ENCODE assay signal across 8 cellular contexts in genomic region chr3:20041197-20041780, GRCh38. TPM values are rescaled to one million over a fixed set of nuclear protein-coding genes. Genes with fewer than 3 reads are reported as not detected.
DNase-seq lines count a peak whose midpoint lies in the region; ATAC-seq and TF ChIP-seq lines count a peak whose summit lies in the region.

No MANE protein-coding gene starts in this region.

- peak overlapping the region; percentile 26 for H3K9ac ChIP-seq in HUES6 (ENCODE audit: low read length)

- TF ChIP-seq POLR2A in gastroesophageal sphincter (IDR thresholded peaks at IDR 0.05) (no peak), suprapubic skin (IDR thresholded peaks at IDR 0.05) (peak in 1 of 2 donors; percentile 22)

- H3K4me3 ChIP-seq in HUES6 (ENCODE audit: low read depth, low read length) = peak overlapping the region; percentile 89
- peak overlapping the region; percentile 44 to 69 for H3K4me3 ChIP-seq in gastroesophageal sphincter
- peak overlapping the region; percentile 80 to 98 for H3K4me3 ChIP-seq in neutrophil (ENCODE audit: low read depth in 1 of 2, low read length in 1 of 2)
- peak overlapping the region; percentile 92 for H3K4me3 ChIP-seq in suprapubic skin

- 0% methylated on average over 3 to 6 of the region's 28 CpGs for WGBS in gastroesophageal sphincter (ENCODE audit: low coverage in 1 of 2), 2 donors
- under 1% methylated on average over 18 of the region's 28 CpGs for WGBS in suprapubic skin

- H3K27me3 ChIP-seq in HUES6 (ENCODE audit: control insufficient read depth, insufficient read depth, low read length) = peaks cover 22% of the 10 kb centered on the region
- no peaks in the 10 kb centered on the region for H3K27me3 ChIP-seq in gastroesophageal sphincter
- H3K27me3 ChIP-seq in neutrophil = no peaks in the 10 kb centered on the region
- no peaks in the 10 kb centered on the region for H3K27me3 ChIP-seq in suprapubic skin

- ATAC-seq in GM21447 (IDR thresholded peaks at IDR 0.05; ENCODE audit: unreplicated experiment) (peak; percentile 51), gastroesophageal sphincter (peak; percentile 37)

- TF ChIP-seq EP300 in gastroesophageal sphincter (IDR thresholded peaks at IDR 0.05) = no peak
- TF ChIP-seq EP300 in suprapubic skin (IDR thresholded peaks at IDR 0.05) = no peak

- H3K9me3 ChIP-seq in HUES6 (ENCODE audit: control insufficient read depth, insufficient read depth, low read depth, low read length) = no peaks in the 10 kb centered on the region
- H3K9me3 ChIP-seq in gastroesophageal sphincter = no peaks in the 10 kb centered on the region
- no peaks in the 10 kb centered on the region for H3K9me3 ChIP-seq in neutrophil
- no peaks in the 10 kb centered on the region for H3K9me3 ChIP-seq in suprapubic skin

- H3K4me1 ChIP-seq in HUES6 (ENCODE audit: control insufficient read depth, insufficient read depth, low read length) = 0 out of 2 replicates have a peak, but pooled peaks cover 7% of the 10 kb centered on the region
- peaks cover 3 to 66% (median 17%) of the 10 kb centered on the region in 3 donors for H3K4me1 ChIP-seq in gastroesophageal sphincter
- peaks cover 33 to 39% of the 10 kb centered on the region in 2 experiments for H3K4me1 ChIP-seq in neutrophil (ENCODE audit: control insufficient read depth in 1 of 2, insufficient read depth in 1 of 2, low read depth in 1 of 2, low read length in 1 of 2)
- H3K4me1 ChIP-seq in suprapubic skin = peaks cover 52% of the 10 kb centered on the region

- H3K27ac ChIP-seq in HUES6 (ENCODE audit: low read depth, low read length) = no peak overlapping the region
- peak overlapping the region; percentile 77 to 99 (median 98) for H3K27ac ChIP-seq in gastroesophageal sphincter
- peak overlapping the region; percentile 89 for H3K27ac ChIP-seq in neutrophil
- H3K27ac ChIP-seq in suprapubic skin = peak overlapping the region; percentile 90

- no peaks in the 10 kb centered on the region for H3K36me3 ChIP-seq in HUES6 (ENCODE audit: control insufficient read depth, insufficient read depth, low read length)
- no peaks in the 10 kb centered on the region for H3K36me3 ChIP-seq in gastroesophageal sphincter
- H3K36me3 ChIP-seq in neutrophil = no peaks in the 10 kb centered on the region
- H3K36me3 ChIP-seq in suprapubic skin = no peaks in the 10 kb centered on the region

- DNase-seq in D341Med (ENCODE audit: low spot score) (peak; percentile 88), SHP77 (lab: John Stamatoyannopoulos, UW) (peak; percentile 34 to 81), suprapubic skin (ENCODE audit: low spot score in 2 of 2) (peak; percentile 92 to 93)
- DNase-seq in activated naive CD4-positive, alpha-beta T cell treated with Interleukin-2 at 50 U/mL for 16 hours = peak; percentile 82

- TF ChIP-seq CTCF in gastroesophageal sphincter (IDR thresholded peaks at IDR 0.05) (no peak), neutrophil (IDR thresholded peaks at IDR 0.05) (peak; percentile 17), suprapubic skin (IDR thresholded peaks at IDR 0.05) (no peak)

RNA-seq across cellular contexts. Expression of gene KAT2B, which starts 1.0 kb away (rescaled TPM):
- total RNA-seq in gastroesophageal sphincter (10 to 100 TPM; 30.8 to 57.3 (median 44.0) TPM), suprapubic skin (10 to 100 TPM; 35.7 to 63.7 (median 40.2) TPM)

RNA-seq across cellular contexts. Expression of gene PP2D1, which starts 29.2 kb away (rescaled TPM):
- total RNA-seq in gastroesophageal sphincter (not detected), suprapubic skin (not detected)
